ENCODE assay signal across 21 cellular contexts in the genomic region with DNA sequence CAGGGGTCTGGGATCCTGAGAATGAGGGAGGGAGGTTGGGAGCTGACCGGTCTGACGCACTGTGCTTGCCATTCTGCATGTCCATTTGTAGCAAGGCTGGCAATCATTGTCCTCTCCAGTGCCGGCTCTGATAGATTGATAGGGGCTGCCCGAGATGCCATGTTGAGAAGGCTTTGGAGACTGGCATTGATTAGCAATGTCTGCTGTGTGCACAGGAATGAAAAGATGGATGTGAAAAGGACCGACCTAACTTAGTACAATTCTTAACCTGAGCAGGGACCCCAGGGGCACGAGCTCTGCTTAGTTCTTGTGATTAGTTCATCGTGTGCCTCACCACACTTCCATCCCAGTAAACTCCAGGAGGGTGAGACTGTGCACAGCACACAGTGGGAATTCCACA. TPM values are rescaled to one million over a fixed set of nuclear protein-coding genes. Genes with fewer than 3 reads are reported as not detected.
DNase-seq lines count a peak whose midpoint lies in the region; ATAC-seq, FAIRE-seq and TF ChIP-seq lines count a peak whose summit lies in the region.
"Had no signal": no experiment of that assay in that cellular context is flagged by ENCODE, and none has a peak within 500 bp of the region (broad histone marks: within the 10 kb centered on the region; RNA-seq: fewer than 3 reads in every experiment).

No MANE protein-coding gene starts in this region.

- no peak overlapping the region for H4K8ac ChIP-seq in mesenchymal stem cell (ENCODE audit: low read length)

- intact Hi-C loops in K562 (cut with micrococcal nuclease), result no loop called here

- H3K27me3 Mint-ChIP-seq in stimulated activated memory B cell treated with anti-CD40 and anti-IgM and Interleukin-4, amounts not matched to agents 10 μg/mL and 1 μg/mL and 100 μg/mL, for 72 hours, result no peaks in the 10 kb centered on the region
- H3K27me3 Mint-ChIP-seq: CD4-positive, alpha-beta memory T cell had no signal

- peak overlapping the region in 1 of 2 experiments; percentile 37 for H3K18ac ChIP-seq in mesenchymal stem cell (ENCODE audit: low read depth in 1 of 2, low read length in 2 of 2)

- H3K4me1 ChIP-seq in HEK293 (ENCODE audit: control insufficient read depth, insufficient read depth, low read length), result no peaks in the 10 kb centered on the region
- H3K4me1 ChIP-seq in K562 (replicated peaks in 1 of 2; ENCODE audit: control insufficient read depth in 2 of 2, insufficient read depth in 2 of 2, low read length in 2 of 2), result peaks cover 15 to 33% of the 10 kb centered on the region in 2 experiments
- H3K4me1 ChIP-seq in mesenchymal stem cell (ENCODE audit: control insufficient read depth, insufficient read depth, low read depth, low read length), result peaks cover 67% of the 10 kb centered on the region

- H3K9me1 ChIP-seq in K562 (ENCODE audit: control insufficient read depth, insufficient read depth, low read length), result no peaks in the 10 kb centered on the region

- no TSS peak for BruUV-seq in K562 (replicated peaks; lab: Mats Ljungman, UMichigan)

- peaks cover 63% of the 10 kb centered on the region for H3K36me3 Mint-ChIP-seq in stimulated activated memory B cell treated with anti-CD40 and anti-IgM and Interleukin-4, amounts not matched to agents 10 μg/mL and 1 μg/mL and 100 μg/mL, for 72 hours

- no peak overlapping the region for H2AK5ac ChIP-seq in mesenchymal stem cell (ENCODE audit: low read length, severe bottlenecking)

- CTCF ChIA-PET in HEK293 (lab: Yijun Ruan, JAX) (interaction anchor here (0.7 kb wide), 1 partner anchor 46 kb away, joined by 3 read pairs; no protein-coding TSS in a partner anchor), K562 (lab: Yijun Ruan, JAX; ENCODE audit: low intra/inter-chr PET ratio) (no interaction called here)

- no peak overlapping the region for H3K4ac ChIP-seq in mesenchymal stem cell (ENCODE audit: low read depth in 1 of 2, low read length in 2 of 2)

- no peak overlapping the region for H4K91ac ChIP-seq in mesenchymal stem cell (ENCODE audit: low read length)

- H3K9me3 Mint-ChIP-seq in stimulated activated memory B cell treated with anti-CD40 and anti-IgM and Interleukin-4, amounts not matched to agents 10 μg/mL and 1 μg/mL and 100 μg/mL, for 72 hours, result no peaks in the 10 kb centered on the region
- H3K9me3 Mint-ChIP-seq: CD4-positive, alpha-beta memory T cell had no signal

- TF ChIP-seq RAD21 in K562 (CRISPR knock-in tag; conservative IDR thresholded peaks at IDR 0.05 in 1 of 2, IDR thresholded peaks at IDR 0.05 in 1 of 2), result no peak

- H3K9me3 ChIP-seq in HEK293 (ENCODE audit: control insufficient read depth, insufficient read depth, low read depth, low read length), result no peaks in the 10 kb centered on the region
- H3K9me3 ChIP-seq in K562 (replicated peaks; ENCODE audit: control insufficient read depth, insufficient read depth, low read depth, low read length), result no peaks in the 10 kb centered on the region
- H3K9me3 ChIP-seq in mesenchymal stem cell (ENCODE audit: control insufficient read depth, low read length), result no peaks in the 10 kb centered on the region
- H3K9me3 ChIP-seq: SJCRH30 had no signal

- H3K27me3 ChIP-seq in K562 (ENCODE audit: control insufficient read depth in 2 of 2, insufficient read depth in 2 of 2, low read length in 2 of 2), result peaks cover 0 to 6% of the 10 kb centered on the region in 2 experiments; a peak in 1 of 5 replicates
- H3K27me3 ChIP-seq in mesenchymal stem cell (ENCODE audit: control insufficient read depth in 1 of 2, insufficient read depth in 1 of 2, low read length in 2 of 2), result no peaks in the 10 kb centered on the region
- H3K27me3 ChIP-seq: SJCRH30 had no signal

- no peak overlapping the region for H3K4me3 Mint-ChIP-seq in stimulated activated memory B cell treated with anti-CD40 and anti-IgM and Interleukin-4, amounts not matched to agents 10 μg/mL and 1 μg/mL and 100 μg/mL, for 72 hours
- H3K4me3 Mint-ChIP-seq: CD4-positive, alpha-beta memory T cell had no signal

- no peak overlapping the region for H3K27ac ChIP-seq in HEK293 (ENCODE audit: extremely low read depth, low read depth, low read length)
- H3K27ac ChIP-seq in K562 (ENCODE audit: extremely low read depth, low read depth, low read length), result no peak overlapping the region
- no peak overlapping the region for H3K27ac ChIP-seq in mesenchymal stem cell (ENCODE audit: low read length, poor library complexity, severe bottlenecking)
- H3K27ac ChIP-seq: KMS-11, SJCRH30 had no signal

- H3K36me3 ChIP-seq in HEK293 (ENCODE audit: control insufficient read depth in 2 of 2, insufficient read depth in 1 of 2, low read length in 2 of 2), result peaks cover 0 to 3% of the 10 kb centered on the region in 2 experiments; a peak in 1 of 3 replicates
- H3K36me3 ChIP-seq in K562 (ENCODE audit: control insufficient read depth, insufficient read depth, low read length), result no peaks in the 10 kb centered on the region
- peaks cover 57 to 65% of the 10 kb centered on the region in 2 experiments for H3K36me3 ChIP-seq in mesenchymal stem cell (ENCODE audit: control insufficient read depth in 1 of 2, insufficient read depth in 2 of 2, low read depth in 1 of 2, low read length in 2 of 2)

- peak overlapping the region; percentile 98 for H3K27ac Mint-ChIP-seq in stimulated activated memory B cell treated with anti-CD40 and anti-IgM and Interleukin-4, amounts not matched to agents 10 μg/mL and 1 μg/mL and 100 μg/mL, for 72 hours

- H3K4me3 ChIP-seq in HEK293 (ENCODE audit: low read depth, low read length) (no peak overlapping the region), K562 (no peak overlapping the region), mesenchymal stem cell (ENCODE audit: insufficient read depth in 1 of 2, low read depth in 1 of 2, low read length in 2 of 2) (no peak overlapping the region)
- H3K4me3 ChIP-seq: SJCRH30 had no signal

- DNase-seq in K562 (ENCODE audit: extremely low read depth in 1 of 4, low spot score in 3 of 4), result no peak
- DNase-seq in mesenchymal stem cell, result no peak
- no peak for DNase-seq in GM19240 (ENCODE audit: insufficient read length, low spot score)
- no peak for DNase-seq in RKO (ENCODE audit: low spot score)
- DNase-seq in COLO829 (ENCODE audit: low spot score), result no peak
- DNase-seq: Calu3; CD4-positive, alpha-beta memory T cell; GF-D8; NCI-H1694 treated with DMSO at 0.1 percent for 48 hours; NCI-H2107; NCI-H2227 treated with DMSO at 0.1 percent for 48 hours; NCI-H524 treated with DMSO at 0.1 percent for 48 hours; PC-3; SJCRH30 had no signal

- in situ Hi-C loops in K562 (cut with MboI), result no loop called here

- peak overlapping the region in 1 of 2 experiments; percentile 82 for H3K14ac ChIP-seq in mesenchymal stem cell (ENCODE audit: low read length in 2 of 2)

- H2AFZ ChIP-seq in K562 (ENCODE audit: low read depth, low read length), result no peak overlapping the region
- no peak overlapping the region for H2AFZ ChIP-seq in mesenchymal stem cell (ENCODE audit: low read depth, low read length)

- H2BK15ac ChIP-seq in mesenchymal stem cell (ENCODE audit: low read depth, poor library complexity, severe bottlenecking), result no peak overlapping the region

- no peak overlapping the region for H3K4me2 ChIP-seq in K562 (ENCODE audit: insufficient read depth, low read length)
- no peak overlapping the region for H3K4me2 ChIP-seq in mesenchymal stem cell (ENCODE audit: low read length, poor library complexity, severe bottlenecking)
- H3K4me2 ChIP-seq: KMS-11 had no signal

- ATAC-seq in K562, result no peak
- ATAC-seq in stimulated activated memory B cell treated with anti-CD40 and anti-IgM and Interleukin-4, amounts not matched to agents 10 μg/mL and 1 μg/mL and 100 μg/mL, for 72 hours, result no peak
- ATAC-seq in SK-N-SH treated with all-trans-retinoic acid at 6 μM for 48 hours, result no peak
- ATAC-seq: HepG2, PC-3 had no signal

- H3K4me1 Mint-ChIP-seq in stimulated activated memory B cell treated with anti-CD40 and anti-IgM and Interleukin-4, amounts not matched to agents 10 μg/mL and 1 μg/mL and 100 μg/mL, for 72 hours, result peaks cover 92% of the 10 kb centered on the region

- no peak overlapping the region for H3K9ac ChIP-seq in K562 (ENCODE audit: insufficient read depth in 1 of 2, low read depth in 2 of 2, low read length in 2 of 2)
- no peak overlapping the region for H3K9ac ChIP-seq in mesenchymal stem cell (ENCODE audit: low read length)
- H3K9ac ChIP-seq: KMS-11 had no signal

- TF ChIP-seq CTCF in HEK293 (tag by site-specific recombination; IDR thresholded peaks at IDR 0.05), result no peak
- no peak for TF ChIP-seq CTCF in K562 (IDR thresholded peaks at IDR 0.05 in 2 of 3, conservative IDR thresholded peaks at IDR 0.05 in 1 of 3; ENCODE audit: insufficient read depth in 2 of 3, low read depth in 1 of 3, low read length in 3 of 3)

- peak overlapping the region in 1 of 2 experiments; percentile 45 for H2BK12ac ChIP-seq in mesenchymal stem cell (ENCODE audit: low read length in 2 of 2)

- peaks cover 14% of the 10 kb centered on the region; the same call in 1 of the 2 replicates for H4K20me1 ChIP-seq in K562 (replicated peaks; ENCODE audit: control insufficient read depth, insufficient read depth, low read length)

- TF ChIP-seq POLR2A in K562 (conservative IDR thresholded peaks at IDR 0.05), result no peak

- POLR2A ChIA-PET in HEK293 (lab: Yijun Ruan, JAX) (no interaction called here), K562 (lab: Yijun Ruan, JAX) (interaction anchor here (0.6 kb wide), 1 partner anchor 42 kb away, joined by 3 read pairs; no protein-coding TSS in a partner anchor)

- peak overlapping the region; percentile 6 for H2BK5ac ChIP-seq in mesenchymal stem cell (ENCODE audit: low read depth, low read length, poor library complexity, severe bottlenecking)

- no peak overlapping the region for H2BK120ac ChIP-seq in mesenchymal stem cell (ENCODE audit: low read depth, low read length)

- no peaks in the 10 kb centered on the region for H3K79me1 ChIP-seq in mesenchymal stem cell (replicated peaks; ENCODE audit: low read length, poor library complexity, severe bottlenecking)

- H3K79me2 ChIP-seq in K562 (ENCODE audit: control insufficient read depth, insufficient read depth, low read length), result peaks cover 6% of the 10 kb centered on the region; the same call in 1 of the 3 replicates

- WGBS in K562 (ENCODE audit: insufficient coverage, low coverage, missing lambda C conversion rate), result 41% methylated on average over 7 of the region's 7 CpGs
- 91% methylated on average over 7 of the region's 7 CpGs for WGBS in mesenchymal stem cell

- FAIRE-seq in K562 (lab: Jason Lieb, UNC), result no peak
- FAIRE-seq: A204.1, GM18507, HepG2 had no signal

- no peak for TF ChIP-seq EP300 in K562 (IDR thresholded peaks at IDR 0.05; ENCODE audit: low read length)

- H3K23ac ChIP-seq in mesenchymal stem cell (ENCODE audit: low read length in 2 of 2), result no peak overlapping the region

RNA-seq across cellular contexts. Expression of gene NEK6, which starts 17.0 kb away (rescaled TPM):
- 11.0 and 26.4 TPM in 2 replicates for total RNA-seq in K562 (2011; cell fraction: chromatin; rRNA removed; ENCODE audit: low replicate concordance)
- total RNA-seq in K562 (2011; cell fraction: nucleolus; rRNA removed), result 6.4 and 7.7 TPM in 2 replicates
- 8.4 and 9.9 TPM in 2 replicates for total RNA-seq in K562 (2011; cell fraction: nucleoplasm; rRNA removed)
- total RNA-seq in K562 (2014; rRNA removed), result 8.0 and 11.4 TPM in 2 replicates
- 6.1 and 6.9 TPM in 2 replicates for total RNA-seq in K562 (2014; rRNA removed; fragmentation: Illumina TruSeq; extraction: Trizol)
- total RNA-seq in K562 (2015; rRNA removed; fragmentation: Illumina TruSeq; extraction: Trizol), result 7.9 and 8.4 TPM in 2 replicates
- total RNA-seq in K562 (2021), result 19.0 and 19.7 TPM in 2 replicates
- 12.1 and 27.8 TPM in 2 replicates for polyA plus RNA-seq in K562 (2011; rRNA removed)
- polyA plus RNA-seq in K562 (2011; cell fraction: cytosol; rRNA removed), result 20.4 and 25.6 TPM in 2 replicates
- polyA plus RNA-seq in K562 (2011; cell fraction: nucleus; rRNA removed), result 13.6 and 24.6 TPM in 2 replicates
- polyA plus RNA-seq in K562 (2012), result 8.5 and 12.5 TPM in 2 replicates
- polyA plus RNA-seq in K562 (2014; fragmentation: Illumina TruSeq; extraction: Trizol), result 12.5 and 12.9 TPM in 2 replicates
- polyA plus RNA-seq in K562 (2014; fragmentation: Nextera tagmentation; extraction: Ambion mirVana), result 1 to 10 TPM; 3.1 to 3.5 TPM
- 9.5 and 13.1 TPM in 2 replicates for polyA plus RNA-seq in K562 (2014; rRNA removed)
- polyA minus RNA-seq in K562 (2011; rRNA and poly(A)+ RNA removed), result 24.9 and 49.3 TPM in 2 replicates
- 10.0 and 18.9 TPM in 2 replicates for polyA minus RNA-seq in K562 (2011; cell fraction: cytosol; rRNA and poly(A)+ RNA removed)
- 4.8 and 27.3 TPM in 2 replicates for polyA minus RNA-seq in K562 (2011; cell fraction: nucleus; rRNA and poly(A)+ RNA removed)
- 99.8 TPM for polyA plus RNA-seq in mesenchymal stem cell (2013, experiment 1 of 2)
- polyA plus RNA-seq in mesenchymal stem cell (2013, experiment 2 of 2), result 97.5 TPM

Comparison
In these comparisons a context has a peak if more than half of its experiments do, and no peak if none do; other contexts are left out.
1. Of the 44 proteins assayed by ChIP-seq in both K562 and HEK293: peak only in K562: none; only in HEK293: ZNF23; in both: ZBTB17; in neither: 42.